9 cellular contexts compared by ENCODE assay signal in the genomic region with DNA sequence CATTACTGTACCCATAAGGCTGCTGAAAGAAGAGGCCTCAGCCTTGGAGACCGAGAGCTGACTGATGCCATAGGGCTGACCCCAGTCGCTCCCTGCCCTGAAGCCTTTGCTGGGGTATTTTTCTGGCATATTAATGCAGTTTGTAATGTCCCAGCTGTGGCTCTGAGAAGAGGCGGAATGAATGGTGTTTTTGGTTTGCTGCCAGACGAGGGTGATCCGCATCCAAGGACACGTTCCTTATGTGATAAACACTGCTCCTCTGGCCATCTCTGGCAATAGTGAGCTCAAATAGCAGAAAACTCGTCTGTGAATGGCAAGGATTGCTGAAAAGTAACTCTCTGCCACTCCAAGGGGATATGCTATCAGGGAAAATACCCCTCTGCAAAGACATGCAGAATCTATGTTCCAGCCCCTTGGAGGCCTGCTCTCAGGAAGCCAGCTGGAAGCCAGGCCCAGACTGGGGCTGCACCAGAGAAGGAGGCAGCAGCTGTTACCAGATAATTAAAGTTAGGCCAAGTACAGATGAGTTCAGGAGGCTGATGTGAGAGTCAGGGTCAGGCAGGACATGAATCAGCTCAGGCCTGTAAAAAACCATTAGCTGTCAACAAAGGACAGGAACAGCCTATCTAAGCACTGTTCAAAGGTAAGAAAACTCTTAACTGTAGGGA. TPM values are rescaled to one million over a fixed set of nuclear protein-coding genes. Genes with fewer than 3 reads are reported as not detected.
DNase-seq lines count a peak whose midpoint lies in the region; ATAC-seq and TF ChIP-seq lines count a peak whose summit lies in the region.
"Had no signal": no experiment of that assay in that cellular context is flagged by ENCODE, and none has a peak within 500 bp of the region (broad histone marks: within the 10 kb centered on the region; RNA-seq: fewer than 3 reads in every experiment).

No MANE protein-coding gene starts in this region.

- intact Hi-C loops in adrenal gland (cut with DNase I) (loop anchor here in 1 of 2 donors (10.0 kb wide), 1 partner anchor 100 kb away; no protein-coding TSS in a partner anchor), thyroid gland (cut with DNase I) (no loop called here)

- no peaks in the 10 kb centered on the region for H3K27me3 ChIP-seq in adrenal gland
- no peaks in the 10 kb centered on the region for H3K27me3 ChIP-seq in thyroid gland

- TF ChIP-seq POLR2A in adrenal gland (IDR thresholded peaks at IDR 0.05): no peak
- TF ChIP-seq POLR2A in thyroid gland (IDR thresholded peaks at IDR 0.05): no peak

- ATAC-seq in GM18907 (IDR thresholded peaks at IDR 0.05; ENCODE audit: unreplicated experiment) (no peak), GM19397 (IDR thresholded peaks at IDR 0.05; ENCODE audit: unreplicated experiment) (no peak)

- WGBS in adrenal gland, 4 donors: 12 to 31% (median 21%) methylated on average over 7 of the region's 7 CpGs
- WGBS in thyroid gland, 2 donors: 83 to 90% methylated on average over 7 of the region's 7 CpGs

- no peak overlapping the region for H3K4me3 ChIP-seq in adrenal gland
- H3K4me3 ChIP-seq in skeletal muscle cell (ENCODE audit: low read depth, low read length): no peak overlapping the region
- no peak overlapping the region for H3K4me3 ChIP-seq in thyroid gland (replicated peaks in 1 of 3)

- H3K36me3 ChIP-seq in adrenal gland (replicated peaks in 1 of 2): no peaks in the 10 kb centered on the region
- H3K36me3 ChIP-seq in thyroid gland: no peaks in the 10 kb centered on the region

- DNase-seq in GM04504 (ENCODE audit: low read depth) (peak; percentile 13), adrenal gland (peak; percentile 55 to 91 (median 83)), inferior parietal cortex (ENCODE audit: extremely low spot score) (peak; percentile 61), skeletal muscle cell (ENCODE audit: low read depth) (peak; percentile 22), thyroid gland (no peak), epidermal melanocyte (ENCODE audit: insufficient read length, low spot score) (no peak)
- DNase-seq: activated CD4-positive, alpha-beta T cell treated with anti-CD3 and anti-CD28 coated beads, Interleukin-2, amount 50 U/mL, for 48 hours had no signal

- H3K4me1 ChIP-seq in adrenal gland (replicated peaks in 1 of 2): peaks cover 25 to 43% of the 10 kb centered on the region in 2 donors
- H3K4me1 ChIP-seq in thyroid gland: peaks cover 0 to 3% of the 10 kb centered on the region in 2 donors

- TF ChIP-seq CTCF in adrenal gland (IDR thresholded peaks at IDR 0.05) (no peak), thyroid gland (IDR thresholded peaks at IDR 0.05) (no peak)

- no peaks in the 10 kb centered on the region for H3K9me3 ChIP-seq in adrenal gland (replicated peaks in 1 of 3)
- H3K9me3 ChIP-seq in thyroid gland: no peaks in the 10 kb centered on the region

- H3K27ac ChIP-seq in adrenal gland (peak overlapping the region; percentile 10 to 81 (median 65)), thyroid gland (no peak overlapping the region)

RNA-seq across cellular contexts. Expression of gene KLHL6, which starts 28.9 kb away (rescaled TPM):
- total RNA-seq in adrenal gland: 1 to 10 TPM in 7 of 8 donors, under 1 TPM in 1; 0.85 to 7.5 (median 2.7) TPM
- 1 to 10 TPM in 2 of 3 donors, under 1 TPM in 1; 0.34 to 2.9 (median 1.2) TPM for polyA plus RNA-seq in adrenal gland
- total RNA-seq in thyroid gland: 1 to 10 TPM in 3 of 4 donors, under 1 TPM in 1; 0.67 to 2.7 (median 1.0) TPM

RNA-seq across cellular contexts. Expression of gene KLHL24, which starts 51.0 kb away (rescaled TPM):
- 100 to 1,000 TPM in 1 of 8 donors, 10 to 100 TPM in 7; 27.5 to 150 (median 60.6) TPM for total RNA-seq in adrenal gland
- 10 to 100 TPM in 2 of 3 donors, 1 to 10 TPM in 1; 4.9 to 13.6 (median 12.9) TPM for polyA plus RNA-seq in adrenal gland
- total RNA-seq in thyroid gland: 100 to 1,000 TPM; 163 to 320 (median 214) TPM

Comparison
In these comparisons a context has a peak if more than half of its experiments do, and no peak if none do; other contexts are left out.
1. DNase-seq: peak in GM04504 (single experiment), adrenal gland (7 of 7), inferior parietal cortex (single experiment) and skeletal muscle cell (single experiment); none in thyroid gland (0 of 2) and epidermal melanocyte (single experiment).
2. H3K27ac ChIP-seq: peak in adrenal gland (5 of 5); none in thyroid gland (0 of 3).